Comparison of ENCODE assay signal across 26 cellular contexts in genomic region chr17:17509601-17510425, GRCh38. TPM values are rescaled to one million over a fixed set of nuclear protein-coding genes. Genes with fewer than 3 reads are reported as not detected.
DNase-seq lines count a peak whose midpoint lies in the region; ATAC-seq and TF ChIP-seq lines count a peak whose summit lies in the region.
"Had no signal": no experiment of that assay in that cellular context is flagged by ENCODE, and none has a peak within 500 bp of the region (broad histone marks: within the 10 kb centered on the region; RNA-seq: fewer than 3 reads in every experiment).

No MANE protein-coding gene starts in this region.

- H3K9me3 Mint-ChIP-seq in activated CD8-positive, alpha-beta memory T cell treated with anti-CD3 and anti-CD28 coated beads, Interleukin-2, amount 10 ng/mL, durations not matched to agents 7 days and 5 days (ENCODE audit: low read depth), result no peaks in the 10 kb centered on the region
- no peaks in the 10 kb centered on the region for H3K9me3 Mint-ChIP-seq in endodermal cell
- H3K9me3 Mint-ChIP-seq: natural killer cell had no signal

- H3K4me1 ChIP-seq in endodermal cell (ENCODE audit: control insufficient read depth, insufficient read depth, low read length), result no peaks in the 10 kb centered on the region

- no peaks in the 10 kb centered on the region for H3K27me3 Mint-ChIP-seq in activated CD8-positive, alpha-beta memory T cell treated with anti-CD3 and anti-CD28 coated beads, Interleukin-2, amount 10 ng/mL, durations not matched to agents 7 days and 5 days
- no peaks in the 10 kb centered on the region for H3K27me3 Mint-ChIP-seq in endodermal cell (ENCODE audit: insufficient read depth)
- H3K27me3 Mint-ChIP-seq: progenitor cell of endocrine pancreas had no signal

- H3K36me3 Mint-ChIP-seq in activated CD8-positive, alpha-beta memory T cell treated with anti-CD3 and anti-CD28 coated beads, Interleukin-2, amount 10 ng/mL, durations not matched to agents 7 days and 5 days, result no peaks in the 10 kb centered on the region
- no peaks in the 10 kb centered on the region for H3K36me3 Mint-ChIP-seq in endodermal cell (ENCODE audit: low read depth)
- H3K36me3 Mint-ChIP-seq: natural killer cell had no signal

- TF ChIP-seq CTCF in NB4 (IDR thresholded peaks at IDR 0.05; ENCODE audit: low read depth, low read length), result no peak
- no peak for TF ChIP-seq CTCF in endodermal cell (conservative IDR thresholded peaks at IDR 0.05)

- H3K4me3 Mint-ChIP-seq in activated CD8-positive, alpha-beta memory T cell treated with anti-CD3 and anti-CD28 coated beads, Interleukin-2, amount 10 ng/mL, durations not matched to agents 7 days and 5 days, result no peak overlapping the region
- H3K4me3 Mint-ChIP-seq in endodermal cell, result no peak overlapping the region
- H3K4me3 Mint-ChIP-seq: natural killer cell had no signal

- no peaks in the 10 kb centered on the region for H3K27me3 ChIP-seq in endodermal cell (ENCODE audit: control insufficient read depth, insufficient read depth, low read length, poor library complexity, severe bottlenecking)
- H3K27me3 ChIP-seq: cardiac muscle cell, dorsolateral prefrontal cortex had no signal

- H3K9ac ChIP-seq in endodermal cell (ENCODE audit: extremely low read depth, low read length, poor library complexity, severe bottlenecking), result no peak overlapping the region

- no peak for TF ChIP-seq POLR2A in NB4 (IDR thresholded peaks at IDR 0.05; ENCODE audit: extremely low read depth, insufficient read length)

- H3K4me3 ChIP-seq in NB4 (ENCODE audit: low read depth, low read length), result peak overlapping the region; percentile 49
- no peak overlapping the region for H3K4me3 ChIP-seq in endodermal cell (ENCODE audit: low read length)
- H3K4me3 ChIP-seq: cardiac muscle cell, dorsolateral prefrontal cortex, skin epidermis had no signal

- H3K4me1 Mint-ChIP-seq in activated CD8-positive, alpha-beta memory T cell treated with anti-CD3 and anti-CD28 coated beads, Interleukin-2, amount 10 ng/mL, durations not matched to agents 7 days and 5 days, result peaks cover 14% of the 10 kb centered on the region
- H3K4me1 Mint-ChIP-seq in endodermal cell, result no peaks in the 10 kb centered on the region

- ATAC-seq in activated CD8-positive, alpha-beta memory T cell treated with anti-CD3 and anti-CD28 coated beads, Interleukin-2, amount 10 ng/mL, durations not matched to agents 7 days and 5 days, result peak; percentile 21
- ATAC-seq in HG03571 (IDR thresholded peaks at IDR 0.05; ENCODE audit: unreplicated experiment), result no peak
- ATAC-seq in HG03378 (IDR thresholded peaks at IDR 0.05; ENCODE audit: unreplicated experiment), result no peak
- ATAC-seq: natural killer cell had no signal

- CTCF ChIA-PET in activated CD8-positive, alpha-beta memory T cell treated with anti-CD3 and anti-CD28 coated beads, Interleukin-2, amount 10 ng/mL, durations not matched to agents 7 days and 5 days (lab: Charles Lee), result interaction anchor here (0.5 to 3.7 kb wide), 3 partner anchors 13 to 1799 kb away, joined by 3 to 22 read pairs (median 9); partner anchors contain the start of gene RASD1

- H3K27ac ChIP-seq in endodermal cell (ENCODE audit: low read depth, low read length), result peak overlapping the region; percentile 32
- H3K27ac ChIP-seq: 22Rv1, cardiac muscle cell, epithelial cell of prostate had no signal

- H3K27ac Mint-ChIP-seq in activated CD8-positive, alpha-beta memory T cell treated with anti-CD3 and anti-CD28 coated beads, Interleukin-2, amount 10 ng/mL, durations not matched to agents 7 days and 5 days, result peak overlapping the region; percentile 56
- H3K27ac Mint-ChIP-seq in endodermal cell, result peak overlapping the region; percentile 37
- H3K27ac Mint-ChIP-seq: progenitor cell of endocrine pancreas had no signal

- no peaks in the 10 kb centered on the region for H3K36me3 ChIP-seq in endodermal cell (ENCODE audit: control insufficient read depth, insufficient read depth, low read length)
- H3K36me3 ChIP-seq: cardiac muscle cell had no signal

- DNase-seq in activated CD8-positive, alpha-beta memory T cell treated with anti-CD3 and anti-CD28 coated beads, Interleukin-2, amount 10 ng/mL, durations not matched to agents 7 days and 5 days, result no peak
- no peak for DNase-seq in activated CD8-positive, alpha-beta memory T cell treated with anti-CD3 and anti-CD28 coated beads, Interleukin-2, amount 50 U/mL, for 4 hours
- DNase-seq in NB4 (ENCODE audit: low read depth) (peak; percentile 79), endodermal cell (no peak), posterior vena cava (ENCODE audit: low spot score) (peak; percentile 67), ureter (ENCODE audit: low spot score) (no peak)
- DNase-seq: activated effector memory CD4-positive, alpha-beta T cell treated with Interleukin-2 at 50 U/mL for 16 hours; AML-193; DMS79; foreskin fibroblast; hippocampal formation; mammary epithelial cell; natural killer cell; NCI-H1417 treated with DMSO at 0.1 percent for 48 hours; NCI-H510A treated with DMSO at 0.1 percent for 48 hours; SHP77; stimulated activated CD4-positive, alpha-beta T cell treated with anti-CD3 and anti-CD28 coated beads, Interleukin-4, amount 100 ng/mL, for 1 hour had no signal

- WGBS in endodermal cell (ENCODE audit: insufficient coverage in 1 of 2, insufficient read length in 1 of 2), 2 experiments, result 93 to 94% methylated on average over 15 to 21 of the region's 21 CpGs

- no peaks in the 10 kb centered on the region for H3K9me3 ChIP-seq in endodermal cell (ENCODE audit: control insufficient read depth, low read length)

- intact Hi-C loops in posterior vena cava (cut with DNase I), result no loop called here

RNA-seq across cellular contexts. Expression of gene RASD1, which starts 13.6 kb away (rescaled TPM):
- total RNA-seq in activated CD8-positive, alpha-beta memory T cell treated with anti-CD3 and anti-CD28 coated beads, Interleukin-2, amount 10 ng/mL, durations not matched to agents 7 days and 5 days, result 1 to 10 TPM; 2.2 to 2.5 TPM
- total RNA-seq in endodermal cell (1 to 10 TPM; 1.9 to 2.5 TPM), posterior vena cava (10 to 100 TPM in 1 of 2 donors, 1 to 10 TPM in 1; 7.4 to 40.3 TPM), ureter (5.8 TPM)
- 3.0 TPM for polyA plus RNA-seq in endodermal cell (2013, experiment 1 of 2)
- 2.8 TPM for polyA plus RNA-seq in endodermal cell (2013, experiment 2 of 2)
- total RNA-seq: H4 had no signal
- polyA plus RNA-seq: mammary epithelial cell had no signal

RNA-seq across cellular contexts. Expression of gene MED9, which starts 33.0 kb away (rescaled TPM):
- 10 to 100 TPM; 15.1 to 17.5 TPM for total RNA-seq in activated CD8-positive, alpha-beta memory T cell treated with anti-CD3 and anti-CD28 coated beads, Interleukin-2, amount 10 ng/mL, durations not matched to agents 7 days and 5 days
- total RNA-seq in endodermal cell (10 to 100 TPM; 18.4 to 20.5 TPM), posterior vena cava (1 to 10 TPM; 7.0 to 8.8 TPM), ureter (19.1 TPM)
- polyA plus RNA-seq in endodermal cell (2013, experiment 1 of 2), result 17.3 TPM
- 18.8 TPM for polyA plus RNA-seq in endodermal cell (2013, experiment 2 of 2)

Comparison
In these comparisons a context has a peak if more than half of its experiments do, and no peak if none do; other contexts are left out.
1. DNase-seq: peak in NB4 (single experiment) and posterior vena cava (single experiment); none in activated CD8-positive, alpha-beta memory T cell treated with anti-CD3 and anti-CD28 coated beads, Interleukin-2, amount 10 ng/mL, durations not matched to agents 7 days and 5 days (single experiment), activated CD8-positive, alpha-beta memory T cell treated with anti-CD3 and anti-CD28 coated beads, Interleukin-2, amount 50 U/mL, for 4 hours (single experiment), endodermal cell (single experiment) and ureter (single experiment).